ENCODE assay signal across 10 cellular contexts in genomic region chr2:230868151-230868946, GRCh38. TPM values are rescaled to one million over a fixed set of nuclear protein-coding genes. Genes with fewer than 3 reads are reported as not detected.
DNase-seq lines count a peak whose midpoint lies in the region; TF ChIP-seq lines count a peak whose summit lies in the region.
"Had no signal": no experiment of that assay in that cellular context is flagged by ENCODE, and none has a peak within 500 bp of the region (broad histone marks: within the 10 kb centered on the region; RNA-seq: fewer than 3 reads in every experiment).

No MANE protein-coding gene starts in this region.

- no peaks in the 10 kb centered on the region for H3K27me3 ChIP-seq in WERI-Rb-1 (ENCODE audit: insufficient read depth, low read depth, severe bottlenecking)
- H3K27me3 ChIP-seq in transverse colon = no peaks in the 10 kb centered on the region

- TF ChIP-seq EP300 in transverse colon (IDR thresholded peaks at IDR 0.05; ENCODE audit: low read depth) = no peak

- no peak for TF ChIP-seq POLR2A in transverse colon (IDR thresholded peaks at IDR 0.05)

- H3K4me1 ChIP-seq in transverse colon = peaks cover 48 to 80% (median 74%) of the 10 kb centered on the region in 4 donors

- H3K4me3 ChIP-seq in WERI-Rb-1 (ENCODE audit: low read depth, low read length) (peak overlapping the region; percentile 3; the same call in 1 of the 2 replicates), transverse colon (peak overlapping the region in 1 of 4 donors; percentile 96)
- H3K4me3 ChIP-seq: heart left ventricle had no signal

- in situ Hi-C loops in transverse colon (cut with MboI; ENCODE audit: low pct_ligation_motif_present in 1 of 4, low pct_unique_long_range_greater_than_20kb in 1 of 4, low sequenced_read_pairs in 3 of 4) = no loop called here
- in situ Hi-C loops in ACHN (cut with HindIII; ENCODE audit: low pct_ligation_motif_present, low pct_unique_long_range_greater_than_20kb, low sequenced_read_pairs) = no loop called here

- H3K36me3 ChIP-seq in WERI-Rb-1 (peaks cover 26% of the 10 kb centered on the region), transverse colon (no peaks in the 10 kb centered on the region)
- H3K36me3 ChIP-seq: heart left ventricle had no signal

- no peak for TF ChIP-seq CTCF in WERI-Rb-1 (IDR thresholded peaks at IDR 0.05; ENCODE audit: low read depth, low read length)
- no peak for TF ChIP-seq CTCF in transverse colon (IDR thresholded peaks at IDR 0.05)

- DNase-seq in NCI-H524 (lab: John Stamatoyannopoulos, UW) (peak; percentile 11 to 50), NCI-H524 treated with DMSO at 0.1 percent for 48 hours (lab: John Stamatoyannopoulos, UW) (no peak), WERI-Rb-1 (no peak), left kidney (ENCODE audit: low read depth, low spot score) (peak; percentile 97), transverse colon (peak; percentile 23), cerebellar cortex (ENCODE audit: low spot score) (no peak), ACHN (no peak), LoVo (ENCODE audit: low spot score) (no peak)
- DNase-seq: stimulated activated naive B cell treated with anti-CD40 and anti-IgM and Interleukin-4, amounts not matched to agents 10 μg/mL and 1 μg/mL and 100 μg/mL, for 72 hours had no signal

- H3K27ac ChIP-seq in WERI-Rb-1 (peak overlapping the region; percentile 92), transverse colon (peak overlapping the region; percentile 93 to 96 (median 95))

- H3K9me3 ChIP-seq in WERI-Rb-1 (ENCODE audit: severe bottlenecking) (no peaks in the 10 kb centered on the region), transverse colon (no peaks in the 10 kb centered on the region)
- H3K9me3 ChIP-seq: heart left ventricle had no signal

- intact Hi-C loops in transverse colon (cut with DNase I; ENCODE audit: low total_unique reads) = no loop called here

- 61% methylated on average over 15 of the region's 15 CpGs; no CpG with 5 or more reads in 1 of the 2 donors for WGBS in transverse colon (ENCODE audit: low coverage in 1 of 2), 2 donors

RNA-seq across cellular contexts. Expression of gene ITM2C, which starts 3.6 kb away (rescaled TPM):
- 1,000 to 10,000 TPM in 3 of 4 donors, 100 to 1,000 TPM in 1; 911 to 2,535 (median 1,776) TPM for total RNA-seq in transverse colon

RNA-seq across cellular contexts. Expression of gene GPR55, which starts 56.7 kb away (rescaled TPM):
- total RNA-seq in transverse colon = 10 to 100 TPM in 1 of 4 donors, 1 to 10 TPM in 2, under 1 TPM in 1; 0.40 to 16.1 (median 2.0) TPM

Comparison
In these comparisons a context has a peak if more than half of its experiments do, and no peak if none do; other contexts are left out.
1. DNase-seq: peak in NCI-H524 (2 of 2), left kidney (single experiment) and transverse colon (single experiment); none in NCI-H524 treated with DMSO at 0.1 percent for 48 hours (single experiment), WERI-Rb-1 (single experiment), cerebellar cortex (single experiment), ACHN (single experiment) and LoVo (single experiment).